ENCODE assay signal across 1 cellular context in the genomic region with DNA sequence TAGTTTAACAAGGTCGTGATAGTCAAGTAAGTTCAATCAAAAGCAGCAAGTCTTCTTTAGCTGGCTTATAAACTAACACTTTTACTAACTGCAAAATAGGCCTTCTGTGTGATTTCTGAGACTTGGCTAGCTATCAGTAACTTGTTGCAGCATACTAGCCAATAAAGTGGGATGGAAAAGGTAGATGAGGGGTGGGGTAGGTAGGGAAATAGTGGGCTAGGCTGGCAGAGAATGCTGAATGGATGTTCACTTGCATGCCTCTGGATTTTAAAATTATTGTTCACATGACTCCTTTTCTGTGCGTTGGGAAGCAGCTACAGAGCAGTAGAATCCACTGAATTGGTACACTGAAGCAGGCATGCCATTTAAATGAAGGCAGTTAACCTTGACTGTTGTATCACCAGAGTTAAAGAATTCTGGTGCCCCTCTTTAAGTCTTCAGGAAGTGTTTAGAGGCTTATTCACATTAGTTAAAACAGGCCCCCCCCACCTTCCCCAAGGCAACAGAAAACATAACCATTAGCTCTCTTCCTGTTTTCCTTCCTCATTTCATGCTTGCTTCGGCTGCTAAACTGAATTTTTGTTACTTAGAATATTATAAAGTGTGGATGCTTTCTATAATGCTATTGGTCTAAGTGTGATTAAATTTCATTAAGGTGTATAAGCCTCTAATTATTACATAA.
A peak's percentile ranks its signal among the peaks of the same experiment; 100 is the strongest.
TF ChIP-seq lines count a peak whose summit lies in the region.

No MANE protein-coding gene starts in this region.

TF ChIP-seq in HepG2, 621 proteins besides CTCF, POLR2A, EP300 and RAD21:
- TF ChIP-seq ZNF644 (CRISPR knock-in tag; IDR thresholded peaks at IDR 0.05; ENCODE audit: low read depth) (no peak), ZNF451 (CRISPR knock-in tag; IDR thresholded peaks at IDR 0.05) (no peak), RBM22 (optimal IDR thresholded peaks at IDR 0.05; ENCODE audit: low read length) (peak; percentile 19), ZNF383 (CRISPR knock-in tag; IDR thresholded peaks at IDR 0.05; ENCODE audit: borderline replicate concordance) (no peak)
- TF ChIP-seq, protein P1, sequence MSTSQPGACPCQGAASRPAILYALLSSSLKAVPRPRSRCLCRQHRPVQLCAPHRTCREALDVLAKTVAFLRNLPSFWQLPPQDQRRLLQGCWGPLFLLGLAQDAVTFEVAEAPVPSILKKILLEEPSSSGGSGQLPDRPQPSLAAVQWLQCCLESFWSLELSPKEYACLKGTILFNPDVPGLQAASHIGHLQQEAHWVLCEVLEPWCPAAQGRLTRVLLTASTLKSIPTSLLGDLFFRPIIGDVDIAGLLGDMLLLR (CRISPR knock-in tag; IDR thresholded peaks at IDR 0.05) = no peak
